ENCODE assay signal across 11 cellular contexts in the genomic region with DNA sequence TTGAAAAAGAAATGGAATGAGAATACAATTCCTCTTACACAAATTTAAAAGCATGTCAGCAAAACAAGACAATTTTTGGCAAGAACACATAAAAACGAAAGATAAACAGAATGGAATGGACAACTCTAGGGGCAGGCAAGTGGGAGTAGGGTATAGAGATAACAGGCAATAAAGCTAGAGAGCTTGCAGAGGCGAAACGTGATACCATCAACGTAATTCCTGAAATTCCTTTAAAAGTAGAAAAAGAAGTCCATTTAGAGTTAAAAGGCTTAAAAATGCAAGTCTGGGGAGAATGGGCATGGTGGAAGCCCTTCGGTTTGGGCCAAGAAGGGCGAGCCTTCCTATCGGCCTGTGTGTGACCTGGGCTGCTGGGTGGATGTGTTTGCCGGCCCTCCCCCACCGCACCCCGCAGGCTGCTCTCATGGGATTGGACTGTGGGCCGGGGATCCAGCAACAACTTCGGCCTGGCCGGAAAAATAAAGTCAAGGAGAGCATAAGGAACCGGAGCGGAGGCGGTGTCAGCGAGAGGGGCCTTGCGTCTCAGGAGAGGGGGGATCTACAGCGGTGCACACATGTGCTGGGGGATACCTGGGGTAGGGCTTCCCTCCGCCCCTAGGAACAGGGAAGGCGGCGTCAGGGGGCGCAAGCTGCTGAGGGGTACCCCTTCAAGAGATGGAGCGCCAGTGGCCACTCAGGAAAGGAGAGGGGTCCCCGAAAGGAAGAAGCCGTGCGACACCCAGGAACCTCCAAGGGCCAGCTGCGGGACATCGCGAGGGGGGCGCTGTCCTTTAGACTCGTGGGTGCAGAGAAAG. TPM values are rescaled to one million over a fixed set of nuclear protein-coding genes. Genes with fewer than 3 reads are reported as not detected.
A peak's percentile ranks its signal among the peaks of the same experiment; 100 is the strongest.
DNase-seq lines count a peak whose midpoint lies in the region; ATAC-seq and TF ChIP-seq lines count a peak whose summit lies in the region.
"Had no signal": no experiment of that assay in that cellular context is flagged by ENCODE, and none has a peak within 500 bp of the region (broad histone marks: within the 10 kb centered on the region; RNA-seq: fewer than 3 reads in every experiment).

No MANE protein-coding gene starts in this region.

- ATAC-seq in left ventricle myocardium superior, result peak; percentile 54

- H3K27ac ChIP-seq in adipose tissue (ENCODE audit: low read depth, low read length), result peak overlapping the region; percentile 85
- H3K27ac ChIP-seq: colonic mucosa had no signal

- H3K4me1 Mint-ChIP-seq in osteocyte (ENCODE audit: unreplicated experiment), result peaks cover 49% of the 10 kb centered on the region

- H3K36me3 Mint-ChIP-seq in osteocyte (ENCODE audit: unreplicated experiment), result no peaks in the 10 kb centered on the region

- H3K27me3 Mint-ChIP-seq in osteocyte (ENCODE audit: unreplicated experiment), result no peaks in the 10 kb centered on the region

- intact Hi-C loops in left ventricle myocardium superior (cut with micrococcal nuclease), result no loop called here

- TF ChIP-seq CTCF in osteocyte (IDR thresholded peaks at IDR 0.05), result no peak

- peak overlapping the region; percentile 45 for H3K27ac Mint-ChIP-seq in osteocyte (ENCODE audit: unreplicated experiment)

- 26 to 35% (median 30%) methylated on average over 32 of the region's 32 CpGs for WGBS in adipose tissue, 3 donors

- no peaks in the 10 kb centered on the region for H3K9me3 Mint-ChIP-seq in osteocyte (ENCODE audit: unreplicated experiment)

- peak; percentile 45 for DNase-seq in GM03348 (ENCODE audit: low spot score)
- no peak for DNase-seq in left ventricle myocardium superior
- DNase-seq in osteocyte (ENCODE audit: extremely low spot score, unreplicated experiment), result peak; percentile 72
- no peak for DNase-seq in activated gamma-delta T cell treated with Interleukin-2 at 50 U/mL for 16 hours
- no peak for DNase-seq in A172 (ENCODE audit: low spot score)
- no peak for DNase-seq in OCI-M1 (lab: John Stamatoyannopoulos, UW)
- DNase-seq in NCI-H146 treated with DMSO at 0.1 percent for 48 hours (lab: John Stamatoyannopoulos, UW; ENCODE audit: unreplicated experiment), result no peak
- DNase-seq: colonic mucosa; NK-92 treated with Interleukin-12 subunit alpha and Interleukin-12 subunit beta, amount 100 ng/mL, for 24 hours had no signal

- peak overlapping the region; percentile 26 for H3K4me3 Mint-ChIP-seq in osteocyte (ENCODE audit: unreplicated experiment)

RNA-seq across cellular contexts. Expression of a gene that starts 4.1 kb away (rescaled TPM):
- polyA plus RNA-seq in adipose tissue, result not detected
- not detected for total RNA-seq in left ventricle myocardium superior
- total RNA-seq in osteocyte, result not detected in 2 replicates
- total RNA-seq in A172 (2014; rRNA removed; shearing (Covaris generic)), result not detected in 2 replicates
- total RNA-seq: colonic mucosa, urinary bladder had no signal
- polyA plus RNA-seq: urinary bladder had no signal

RNA-seq across cellular contexts. Expression of a gene that starts 5.5 kb away (rescaled TPM):
- 1 to 10 TPM in 2 of 3 donors, not detected in 1; 1.4 to 2.0 TPM for polyA plus RNA-seq in adipose tissue
- not detected for total RNA-seq in left ventricle myocardium superior
- total RNA-seq in osteocyte, result not detected in 2 replicates
- total RNA-seq in A172 (2014; rRNA removed; shearing (Covaris generic)), result not detected in 2 replicates
- total RNA-seq: colonic mucosa, urinary bladder had no signal
- polyA plus RNA-seq: urinary bladder had no signal

RNA-seq across cellular contexts. Expression of a gene that starts 19.9 kb away (rescaled TPM):
- polyA plus RNA-seq in adipose tissue, result 10 to 100 TPM in 2 of 3 donors, 1 to 10 TPM in 1; 3.6 to 56.0 (median 38.5) TPM
- total RNA-seq in left ventricle myocardium superior, result 1.7 TPM
- 84.0 and 85.8 TPM in 2 replicates for total RNA-seq in osteocyte
- not detected in 2 replicates for total RNA-seq in A172 (2014; rRNA removed; shearing (Covaris generic))

RNA-seq across cellular contexts. Expression of a gene that starts 20.2 kb away (rescaled TPM):
- polyA plus RNA-seq in adipose tissue, result 10 to 100 TPM; 21.1 to 40.4 (median 36.3) TPM
- total RNA-seq in left ventricle myocardium superior (10.2 TPM), osteocyte (68.3 and 80.8 TPM in 2 replicates)
- 11.9 and 13.2 TPM in 2 replicates for total RNA-seq in A172 (2014; rRNA removed; shearing (Covaris generic))

RNA-seq across cellular contexts. Expression of a gene that starts 20.3 kb away (rescaled TPM):
- polyA plus RNA-seq in adipose tissue, result 10 to 100 TPM; 25.1 to 34.2 (median 29.8) TPM
- total RNA-seq in left ventricle myocardium superior, result 15.8 TPM
- 45.2 and 51.1 TPM in 2 replicates for total RNA-seq in osteocyte
- 44.1 and 48.1 TPM in 2 replicates for total RNA-seq in A172 (2014; rRNA removed; shearing (Covaris generic))

Comparison
In these comparisons a context has a peak if more than half of its experiments do, and no peak if none do; other contexts are left out.
1. DNase-seq: peak in GM03348 (single experiment) and osteocyte (single experiment); none in left ventricle myocardium superior (single experiment), activated gamma-delta T cell treated with Interleukin-2 at 50 U/mL for 16 hours (single experiment), A172 (single experiment), OCI-M1 (single experiment) and NCI-H146 treated with DMSO at 0.1 percent for 48 hours (single experiment).
2. RNA of a gene that starts 19.9 kb away (total RNA-seq): 84.0 to 85.8 TPM in osteocyte; 1.7 TPM in left ventricle myocardium superior (single experiment) and not detected in A172; every median in the first group is over 10 times any median in the second.